Comparison of ENCODE assay signal across 9 cellular contexts in genomic region chr18:48950536-48951447, GRCh38. TPM values are rescaled to one million over a fixed set of nuclear protein-coding genes. Genes with fewer than 3 reads are reported as not detected.
DNase-seq lines count a peak whose midpoint lies in the region; ATAC-seq, FAIRE-seq and TF ChIP-seq lines count a peak whose summit lies in the region.
"Had no signal": no experiment of that assay in that cellular context is flagged by ENCODE, and none has a peak within 500 bp of the region (broad histone marks: within the 10 kb centered on the region; RNA-seq: fewer than 3 reads in every experiment).

SMAD7 (minus strand) TSS chr18:48950965; CDS start chr18:48950424, 541 bp downstream.

- intact Hi-C loops in T-helper 1 cell treated with Interleukin-12 subunit alpha and Interleukin-12 subunit beta and Interleukin-4 antibody, amounts not matched to agents 30 ng/mL and 1 ng/mL, for 36 hours (cut with micrococcal nuclease): loop anchor here (2.0 to 10.0 kb wide), 5 partner anchors 273 to 1427 kb away; partner anchors contain the start of genes CXXC1, SKA1 and SMAD2
- intact Hi-C loops in endothelial cell of umbilical vein (cut with micrococcal nuclease): loop anchor here (2.0 to 5.0 kb wide), 5 partner anchors 78 to 497 kb away; no protein-coding TSS in a partner anchor
- intact Hi-C loops in naive thymus-derived CD4-positive, alpha-beta T cell (cut with micrococcal nuclease): loop anchor here in 1 of 2 donors (1.0 to 5.0 kb wide), 4 partner anchors 26 to 1018 kb away; partner anchors contain the start of gene SMAD2

- TF ChIP-seq CTCF in RWPE1 (conservative IDR thresholded peaks at IDR 0.05; ENCODE audit: low read depth) (no peak), endothelial cell of umbilical vein (IDR thresholded peaks at IDR 0.05; ENCODE audit: extremely low read depth in 1 of 2, insufficient read depth in 1 of 2, low read depth in 1 of 2, low read length in 2 of 2) (no peak)

- H3K4me1 Mint-ChIP-seq in naive thymus-derived CD4-positive, alpha-beta T cell: peaks cover 28 to 55% (median 45%) of the 10 kb centered on the region in 7 donors

- peak within 1 kb of the TSS; percentile 44 for H2AFZ ChIP-seq in endothelial cell of umbilical vein (ENCODE audit: low read depth, low read length)

- peak within 1 kb of the TSS; percentile 84 for H3K9ac ChIP-seq in endothelial cell of umbilical vein (replicated peaks; ENCODE audit: extremely low read depth, insufficient read depth, low read length)

- H3K4me3 Mint-ChIP-seq in naive thymus-derived CD4-positive, alpha-beta T cell: peak within 1 kb of the TSS; percentile 84 to 100 (median 98)

- no peaks in the 10 kb centered on the region for H3K9me1 ChIP-seq in endothelial cell of umbilical vein (replicated peaks; ENCODE audit: control insufficient read depth, extremely low read depth, insufficient read depth, low read length)

- dilution Hi-C loops in endothelial cell of umbilical vein (cut with MboI; ENCODE audit: extremely low pct_ligation_motif_present, low sequenced_read_pairs): no loop called here

- TSS peak; percentile 18 for BruUV-seq in endothelial cell of umbilical vein (replicated peaks; lab: Mats Ljungman, UMichigan)

- peak within 1 kb of the TSS; percentile 58 to 83 (median 79) for H3K4me3 ChIP-seq in endothelial cell of umbilical vein (replicated peaks in 1 of 3; ENCODE audit: insufficient read depth in 1 of 3, low read depth in 1 of 3, low read length in 3 of 3)
- H3K4me3 ChIP-seq in naive thymus-derived CD4-positive, alpha-beta T cell (ENCODE audit: low read length): peak within 1 kb of the TSS; percentile 95

- peaks cover 49% of the 10 kb centered on the region for H3K4me1 ChIP-seq in endothelial cell of umbilical vein (ENCODE audit: control insufficient read depth, extremely low read depth, insufficient read depth, low read length)
- peaks cover 32 to 39% of the 10 kb centered on the region in 2 donors for H3K4me1 ChIP-seq in naive thymus-derived CD4-positive, alpha-beta T cell (ENCODE audit: control insufficient read depth in 2 of 2, insufficient read depth in 2 of 2, low read length in 2 of 2)

- FAIRE-seq in endothelial cell of umbilical vein (lab: Jason Lieb, UNC): no peak
- FAIRE-seq: islet of Langerhans had no signal

- CTCF ChIA-PET in RWPE1 (lab: Yijun Ruan, JAX) (interaction anchor here (1.0 kb wide), 1 partner anchor 168 kb away, joined by 3 read pairs; no protein-coding TSS in a partner anchor), endothelial cell of umbilical vein (lab: Charles Lee) (interaction anchor here (0.8 to 2.5 kb wide), 23 partner anchors 10 to 465 kb away, joined by 3 to 22 read pairs (median 5); no protein-coding TSS in a partner anchor)
- CTCF ChIA-PET in naive thymus-derived CD4-positive, alpha-beta T cell (lab: Charles Lee): interaction anchor here (0.6 kb wide), 1 partner anchor 39 kb away, joined by 3 read pairs; no protein-coding TSS in a partner anchor

- ATAC-seq in naive thymus-derived CD4-positive, alpha-beta T cell: no peak

- H3K27ac Mint-ChIP-seq in naive thymus-derived CD4-positive, alpha-beta T cell: peak within 1 kb of the TSS; percentile 86 to 98 (median 94)

- H3K27me3 Mint-ChIP-seq in naive thymus-derived CD4-positive, alpha-beta T cell: peaks cover 0 to 8% (median 0%) of the 10 kb centered on the region in 5 donors

- H3K9me3 Mint-ChIP-seq in naive thymus-derived CD4-positive, alpha-beta T cell: peaks cover 0 to 4% (median 0%) of the 10 kb centered on the region in 11 donors

- peaks cover 2% of the 10 kb centered on the region for H4K20me1 ChIP-seq in endothelial cell of umbilical vein (replicated peaks; ENCODE audit: control insufficient read depth, extremely low read depth, insufficient read depth, low read length)

- H3K27me3 ChIP-seq in endothelial cell of umbilical vein (ENCODE audit: control insufficient read depth in 2 of 2, insufficient read depth in 2 of 2, low read length in 2 of 2): no peaks in the 10 kb centered on the region
- H3K27me3 ChIP-seq in naive thymus-derived CD4-positive, alpha-beta T cell (ENCODE audit: control insufficient read depth in 2 of 2, insufficient read depth in 2 of 2, low read length in 2 of 2): no peaks in the 10 kb centered on the region

- peaks cover 0 to 31% (median 0%) of the 10 kb centered on the region in 5 donors for H3K36me3 Mint-ChIP-seq in naive thymus-derived CD4-positive, alpha-beta T cell

- no peaks in the 10 kb centered on the region for H3K9me3 ChIP-seq in endothelial cell of umbilical vein (replicated peaks; ENCODE audit: control insufficient read depth, insufficient read depth, low read length)
- H3K9me3 ChIP-seq in naive thymus-derived CD4-positive, alpha-beta T cell (ENCODE audit: control insufficient read depth in 2 of 3, low read length in 3 of 3): no peaks in the 10 kb centered on the region

- no peak for TF ChIP-seq POLR2A in endothelial cell of umbilical vein (IDR thresholded peaks at IDR 0.05; ENCODE audit: low read depth, low read length)

- H3K79me2 ChIP-seq in endothelial cell of umbilical vein (ENCODE audit: control insufficient read depth, insufficient read depth, low read length): peaks cover 21% of the 10 kb centered on the region

- DNase-seq in T-helper 1 cell (no peak), RWPE1 (ENCODE audit: low spot score) (no peak), endothelial cell of umbilical vein (ENCODE audit: low read depth, low spot score) (peak; percentile 45), KG1 (lab: John Stamatoyannopoulos, UW) (no peak), GM19240 (ENCODE audit: insufficient read length, low spot score) (no peak), NCI-H1436 (lab: John Stamatoyannopoulos, UW) (no peak)
- DNase-seq in naive thymus-derived CD4-positive, alpha-beta T cell: peak in 1 of 9 donors; percentile 26

- H3K4me2 ChIP-seq in endothelial cell of umbilical vein (ENCODE audit: insufficient read depth, low read length): peak within 1 kb of the TSS; percentile 84

- no peaks in the 10 kb centered on the region for H3K36me3 ChIP-seq in endothelial cell of umbilical vein (ENCODE audit: control insufficient read depth in 2 of 2, extremely low read depth in 1 of 2, insufficient read depth in 2 of 2, low read length in 2 of 2)
- H3K36me3 ChIP-seq in naive thymus-derived CD4-positive, alpha-beta T cell (ENCODE audit: control insufficient read depth in 2 of 3, insufficient read depth in 3 of 3, low read length in 3 of 3): no peaks in the 10 kb centered on the region

- POLR2A ChIA-PET in RWPE1 (lab: Yijun Ruan, JAX; ENCODE audit: low non-redundant PET) (interaction anchor here (1.1 kb wide), 1 partner anchor 23 kb away, joined by 3 read pairs; no protein-coding TSS in a partner anchor), endothelial cell of umbilical vein (lab: Charles Lee) (no interaction called here)
- POLR2A ChIA-PET in naive thymus-derived CD4-positive, alpha-beta T cell (lab: Charles Lee): interaction anchor here (1.2 to 3.6 kb wide), 5 partner anchors 10 to 22 kb away, joined by 4 to 41 read pairs (median 12); no protein-coding TSS in a partner anchor

- H3K27ac ChIP-seq in RWPE1 (peak within 1 kb of the TSS; percentile 99), endothelial cell of umbilical vein (ENCODE audit: insufficient read depth, low read depth, low read length) (peak within 1 kb of the TSS; percentile 76)
- peak within 1 kb of the TSS; percentile 74 for H3K27ac ChIP-seq in naive thymus-derived CD4-positive, alpha-beta T cell (ENCODE audit: low read depth, low read length)

TF ChIP-seq in endothelial cell of umbilical vein, 7 proteins besides CTCF, POLR2A, EP300 and RAD21:
- TF ChIP-seq GATA2 (IDR thresholded peaks at IDR 0.05; ENCODE audit: insufficient read depth, insufficient read length, low read depth, low read length): no peak
- TF ChIP-seq MAX (IDR thresholded peaks at IDR 0.05; ENCODE audit: insufficient read depth, insufficient read length): no peak
- TF ChIP-seq FOS (IDR thresholded peaks at IDR 0.05; ENCODE audit: borderline replicate concordance, insufficient read depth, low read length): no peak
- TF ChIP-seq EZH2 (IDR thresholded peaks at IDR 0.05; ENCODE audit: borderline replicate concordance, low read depth, low read length, severe bottlenecking): peak; percentile 14

RNA-seq across cellular contexts. Expression of gene SMAD7, which starts in this region (rescaled TPM):
- 32.6 and 34.6 TPM in 2 replicates for total RNA-seq in T-helper 1 cell treated with Interleukin-12 subunit alpha and Interleukin-12 subunit beta and Interleukin-4 antibody, amounts not matched to agents 30 ng/mL and 1 ng/mL, for 36 hours
- total RNA-seq in endothelial cell of umbilical vein: 3.6 and 4.6 TPM in 2 replicates
- polyA plus RNA-seq in endothelial cell of umbilical vein: 8.0 and 10.2 TPM in 2 replicates
- polyA plus RNA-seq in endothelial cell of umbilical vein (2011; cell fraction: cytosol; rRNA removed): 4.5 TPM in 2 replicates
- polyA plus RNA-seq in endothelial cell of umbilical vein (2011; cell fraction: nucleus; rRNA removed): 5.0 and 9.0 TPM in 2 replicates
- polyA plus RNA-seq in endothelial cell of umbilical vein (2012): 1.9 and 3.2 TPM in 2 replicates
- 12.6 and 15.2 TPM in 2 replicates for polyA minus RNA-seq in endothelial cell of umbilical vein
- 20.6 TPM for polyA minus RNA-seq in endothelial cell of umbilical vein (2011; cell fraction: cytosol; rRNA and poly(A)+ RNA removed)
- 8.1 and 15.0 TPM in 2 replicates for polyA minus RNA-seq in endothelial cell of umbilical vein (2011; cell fraction: nucleus; rRNA and poly(A)+ RNA removed)
- 10 to 100 TPM; 21.2 to 79.4 (median 30.1) TPM for total RNA-seq in naive thymus-derived CD4-positive, alpha-beta T cell
- 1 to 10 TPM; 5.3 to 6.5 TPM for polyA plus RNA-seq in naive thymus-derived CD4-positive, alpha-beta T cell
